11 cellular contexts compared by ENCODE assay signal in genomic region chr1:243513726-243514491, GRCh38.
DNase-seq lines count a peak whose midpoint lies in the region; ATAC-seq and TF ChIP-seq lines count a peak whose summit lies in the region.
"Had no signal": no experiment of that assay in that cellular context is flagged by ENCODE, and none has a peak within 500 bp of the region (broad histone marks: within the 10 kb centered on the region; RNA-seq: fewer than 3 reads in every experiment).

No MANE protein-coding gene starts in this region.

- POLR2A ChIA-PET in SK-N-SH (lab: Yijun Ruan, JAX): no interaction called here
- POLR2A ChIA-PET in activated CD4-positive, alpha-beta memory T cell treated with anti-CD3 and anti-CD28 coated beads for 36 hours (lab: Charles Lee): no interaction called here

- H3K4me1 Mint-ChIP-seq in mesothelial cell of epicardium: peaks cover 4% of the 10 kb centered on the region
- H3K4me1 Mint-ChIP-seq in activated CD4-positive, alpha-beta memory T cell treated with anti-CD3 and anti-CD28 coated beads for 36 hours (ENCODE audit: low read depth): peaks cover 17% of the 10 kb centered on the region

- CTCF ChIA-PET in SK-N-SH (lab: Yijun Ruan, JAX): no interaction called here
- CTCF ChIA-PET in activated CD4-positive, alpha-beta memory T cell treated with anti-CD3 and anti-CD28 coated beads for 36 hours (lab: Charles Lee): no interaction called here

- no peak overlapping the region for H3K9ac ChIP-seq in SK-N-SH

- H3K79me2 ChIP-seq in SK-N-SH (ENCODE audit: insufficient read depth): no peaks in the 10 kb centered on the region

- DNase-seq in GM12864 (ENCODE audit: low read depth): peak; percentile 21
- no peak for DNase-seq in SK-N-SH
- DNase-seq in mesothelial cell of epicardium (ENCODE audit: low spot score in 2 of 2, unreplicated experiment in 2 of 2): no peak
- no peak for DNase-seq in NCI-H187 (lab: John Stamatoyannopoulos, UW)
- DNase-seq in activated CD4-positive, alpha-beta memory T cell treated with anti-CD3 and anti-CD28 coated beads for 36 hours: no peak
- no peak for DNase-seq in NCI-H748 (lab: John Stamatoyannopoulos, UW; ENCODE audit: unreplicated experiment)
- no peak for DNase-seq in NCI-H510A (lab: John Stamatoyannopoulos, UW)
- DNase-seq: activated CD8-positive, alpha-beta memory T cell treated with anti-CD3 and anti-CD28 coated beads, Interleukin-2, amount 10 ng/mL, durations not matched to agents 7 days and 5 days; NCI-H446 treated with DMSO at 0.1 percent for 48 hours had no signal

- no peaks in the 10 kb centered on the region for H4K20me1 ChIP-seq in SK-N-SH (ENCODE audit: insufficient read depth)

- H3K27ac Mint-ChIP-seq in mesothelial cell of epicardium: peak overlapping the region; percentile 8
- no peak overlapping the region for H3K27ac Mint-ChIP-seq in activated CD4-positive, alpha-beta memory T cell treated with anti-CD3 and anti-CD28 coated beads for 36 hours
- H3K27ac Mint-ChIP-seq: activated CD8-positive, alpha-beta memory T cell treated with anti-CD3 and anti-CD28 coated beads, Interleukin-2, amount 10 ng/mL, durations not matched to agents 7 days and 5 days had no signal

- peaks cover 44% of the 10 kb centered on the region for H3K36me3 Mint-ChIP-seq in mesothelial cell of epicardium
- peaks cover 34% of the 10 kb centered on the region for H3K36me3 Mint-ChIP-seq in activated CD4-positive, alpha-beta memory T cell treated with anti-CD3 and anti-CD28 coated beads for 36 hours

- no peak overlapping the region for H3K4me3 Mint-ChIP-seq in mesothelial cell of epicardium
- H3K4me3 Mint-ChIP-seq in activated CD4-positive, alpha-beta memory T cell treated with anti-CD3 and anti-CD28 coated beads for 36 hours: no peak overlapping the region
- H3K4me3 Mint-ChIP-seq: activated CD8-positive, alpha-beta memory T cell treated with anti-CD3 and anti-CD28 coated beads, Interleukin-2, amount 10 ng/mL, durations not matched to agents 7 days and 5 days had no signal

- peaks cover 8% of the 10 kb centered on the region for H3K9me3 ChIP-seq in SK-N-SH

- ATAC-seq in HG02759 (IDR thresholded peaks at IDR 0.05; ENCODE audit: unreplicated experiment): peak; percentile 38
- ATAC-seq: activated CD8-positive, alpha-beta memory T cell treated with anti-CD3 and anti-CD28 coated beads, Interleukin-2, amount 10 ng/mL, durations not matched to agents 7 days and 5 days; HepG2 had no signal

- TF ChIP-seq RAD21 in SK-N-SH (IDR thresholded peaks at IDR 0.05; ENCODE audit: low read length): no peak

- H3K36me3 ChIP-seq in SK-N-SH (replicated peaks in 1 of 2; ENCODE audit: control insufficient read depth in 1 of 2, insufficient read depth in 2 of 2, low read length in 1 of 2): peaks cover 34 to 37% of the 10 kb centered on the region in 2 experiments

- intact Hi-C loops in activated CD4-positive, alpha-beta memory T cell treated with anti-CD3 and anti-CD28 coated beads for 36 hours (cut with micrococcal nuclease): loop anchor here (5.0 kb wide), 1 partner anchor 83 kb away; no protein-coding TSS in a partner anchor

- TF ChIP-seq EP300 in SK-N-SH (IDR thresholded peaks at IDR 0.05; ENCODE audit: borderline replicate concordance in 1 of 2, low read depth in 1 of 2, low read length in 1 of 2): peak in 1 of 2 experiments; percentile 51; a peak in 1 of 4 replicates

- no peak overlapping the region for H3K4me3 ChIP-seq in GM12864 (ENCODE audit: low read depth, low read length)
- no peak overlapping the region for H3K4me3 ChIP-seq in SK-N-SH (ENCODE audit: low read depth in 2 of 2, low read length in 1 of 2)

- peaks cover 22% of the 10 kb centered on the region for H3K9me3 Mint-ChIP-seq in mesothelial cell of epicardium
- H3K9me3 Mint-ChIP-seq in activated CD4-positive, alpha-beta memory T cell treated with anti-CD3 and anti-CD28 coated beads for 36 hours: peaks cover 4% of the 10 kb centered on the region

- WGBS in SK-N-SH (ENCODE audit: low lambda C conversion rate): 60% methylated on average over 7 of the region's 7 CpGs

- H3K27me3 Mint-ChIP-seq in mesothelial cell of epicardium (ENCODE audit: low read depth): no peaks in the 10 kb centered on the region
- no peaks in the 10 kb centered on the region for H3K27me3 Mint-ChIP-seq in activated CD4-positive, alpha-beta memory T cell treated with anti-CD3 and anti-CD28 coated beads for 36 hours
- H3K27me3 Mint-ChIP-seq: activated CD8-positive, alpha-beta memory T cell treated with anti-CD3 and anti-CD28 coated beads, Interleukin-2, amount 10 ng/mL, durations not matched to agents 7 days and 5 days had no signal

- H3F3A ChIP-seq in SK-N-SH (replicated peaks; ENCODE audit: insufficient read depth): no peaks in the 10 kb centered on the region

- H3K4me2 ChIP-seq in SK-N-SH: no peak overlapping the region

- H3K4me1 ChIP-seq in SK-N-SH (ENCODE audit: control insufficient read depth in 1 of 2, insufficient read depth in 2 of 2, low read depth in 1 of 2, low read length in 1 of 2): peaks cover 4% of the 10 kb centered on the region in 2 experiments; a peak in 2 of 4 replicates

- TF ChIP-seq CTCF in GM12864 (IDR thresholded peaks at IDR 0.05; ENCODE audit: low read depth, low read length, missing control alignments) (no peak), SK-N-SH (IDR thresholded peaks at IDR 0.05) (no peak), mesothelial cell of epicardium (IDR thresholded peaks at IDR 0.05; ENCODE audit: unreplicated experiment) (no peak)

- no peaks in the 10 kb centered on the region for H3K9me2 ChIP-seq in SK-N-SH

- 0 out of 4 replicates have a peak overlapping the region, but pooled peaks of 1 of the 2 experiments have one; percentile 1 for H3K27ac ChIP-seq in SK-N-SH (ENCODE audit: low read depth in 2 of 2, low read length in 1 of 2)

- H2AFZ ChIP-seq in SK-N-SH (ENCODE audit: low read depth): no peak overlapping the region

- no peaks in the 10 kb centered on the region for H3K27me3 ChIP-seq in SK-N-SH (ENCODE audit: insufficient read depth)

TF ChIP-seq in SK-N-SH, 30 proteins besides CTCF, POLR2A, EP300 and RAD21:
- TF ChIP-seq FOXJ3 (CRISPR knock-in tag; IDR thresholded peaks at IDR 0.05): no peak
- no peak for TF ChIP-seq MEF2A (IDR thresholded peaks at IDR 0.05; ENCODE audit: borderline replicate concordance, low read depth)
- peak; percentile 51; the same call in 1 of the 2 replicates for TF ChIP-seq TEAD4 (IDR thresholded peaks at IDR 0.05; ENCODE audit: borderline replicate concordance, insufficient read depth)
- peak; percentile 36 for TF ChIP-seq NFIC (IDR thresholded peaks at IDR 0.05; ENCODE audit: borderline replicate concordance)
- TF ChIP-seq TCF12 (IDR thresholded peaks at IDR 0.05): peak; percentile 85
- TF ChIP-seq JUND (IDR thresholded peaks at IDR 0.05): peak; percentile 43; the same call in 1 of the 2 replicates
- TF ChIP-seq MAX (IDR thresholded peaks at IDR 0.05; ENCODE audit: low read depth): 0 out of 2 replicates have a peak, but pooled peaks have one; percentile 11
- TF ChIP-seq POLR2AphosphoS5 (IDR thresholded peaks at IDR 0.05; ENCODE audit: low read depth, low read length): peak; percentile 20; the same call in 1 of the 2 replicates
- TF ChIP-seq RXRA (IDR thresholded peaks at IDR 0.05; ENCODE audit: borderline replicate concordance, low read depth): no peak
- TF ChIP-seq PBX3 (IDR thresholded peaks at IDR 0.05): peak; percentile 56
